ENCODE assay signal across 12 cellular contexts in genomic region chr10:96991313-96991841, GRCh38.
DNase-seq lines count a peak whose midpoint lies in the region; ATAC-seq and TF ChIP-seq lines count a peak whose summit lies in the region.
"Had no signal": no experiment of that assay in that cellular context is flagged by ENCODE, and none has a peak within 500 bp of the region (broad histone marks: within the 10 kb centered on the region; RNA-seq: fewer than 3 reads in every experiment).

No MANE protein-coding gene starts in this region.

- H3K4me1 ChIP-seq in smooth muscle cell (ENCODE audit: low read depth) = no peaks in the 10 kb centered on the region

- no peaks in the 10 kb centered on the region for H3K9me3 Mint-ChIP-seq in activated naive CD4-positive, alpha-beta T cell treated with anti-CD3 and anti-CD28 coated beads, Interleukin-2, amount 50 U/mL, for 72 hours
- H3K9me3 Mint-ChIP-seq in chondrocyte (ENCODE audit: low read depth) = no peaks in the 10 kb centered on the region
- H3K9me3 Mint-ChIP-seq: neural progenitor cell had no signal

- H3K4me2 ChIP-seq in smooth muscle cell = peak overlapping the region; percentile 61
- H3K4me2 ChIP-seq: neural progenitor cell had no signal

- no peaks in the 10 kb centered on the region for H3K79me2 ChIP-seq in smooth muscle cell (ENCODE audit: low read depth)

- H3K9me3 ChIP-seq in smooth muscle cell (replicated peaks; ENCODE audit: low read depth) = no peaks in the 10 kb centered on the region

- no peaks in the 10 kb centered on the region for H3K36me3 Mint-ChIP-seq in activated naive CD4-positive, alpha-beta T cell treated with anti-CD3 and anti-CD28 coated beads, Interleukin-2, amount 50 U/mL, for 72 hours
- no peaks in the 10 kb centered on the region for H3K36me3 Mint-ChIP-seq in chondrocyte (ENCODE audit: low read depth)

- H3K4me1 Mint-ChIP-seq in chondrocyte (ENCODE audit: low read depth) = peaks cover 31% of the 10 kb centered on the region

- DNase-seq in activated naive CD4-positive, alpha-beta T cell treated with anti-CD3 and anti-CD28 coated beads, Interleukin-2, amount 50 U/mL, for 72 hours (ENCODE audit: low spot score in 2 of 2) = no peak
- no peak for DNase-seq in activated naive CD4-positive, alpha-beta T cell treated with anti-CD3 and anti-CD28 coated beads, Interleukin-2, amount 50 U/mL, for 16 hours
- DNase-seq in chondrocyte (ENCODE audit: low spot score) (no peak), smooth muscle cell (lab: John Stamatoyannopoulos, UW; ENCODE audit: unreplicated experiment) (no peak), 8988T (no peak), coronary artery (ENCODE audit: low spot score) (no peak)
- DNase-seq: activated naive CD4-positive, alpha-beta T cell; NCI-H2029 treated with DMSO at 0.1 percent for 48 hours had no signal

- no peak overlapping the region for H3K4me3 ChIP-seq in smooth muscle cell
- H3K4me3 ChIP-seq in coronary artery = no peak overlapping the region
- H3K4me3 ChIP-seq: neural progenitor cell had no signal

- no peaks in the 10 kb centered on the region for H3K36me3 ChIP-seq in smooth muscle cell (ENCODE audit: low read depth)
- H3K36me3 ChIP-seq: neural progenitor cell had no signal

- no peaks in the 10 kb centered on the region for H3K27me3 ChIP-seq in smooth muscle cell (ENCODE audit: low read depth)
- H3K27me3 ChIP-seq: neural progenitor cell had no signal

- TF ChIP-seq CTCF in chondrocyte (IDR thresholded peaks at IDR 0.05) (no peak), smooth muscle cell (IDR thresholded peaks at IDR 0.05; ENCODE audit: borderline replicate concordance, insufficient read depth, poor library complexity, severe bottlenecking) (no peak), coronary artery (IDR thresholded peaks at IDR 0.05) (no peak)

- no peaks in the 10 kb centered on the region for H4K20me1 ChIP-seq in smooth muscle cell (ENCODE audit: low read depth)

- peak overlapping the region; percentile 50 for H3K4me3 Mint-ChIP-seq in chondrocyte (ENCODE audit: unreplicated experiment)
- H3K4me3 Mint-ChIP-seq: B cell, neural progenitor cell had no signal

- peak; percentile 26 to 84 for ATAC-seq in activated naive CD4-positive, alpha-beta T cell treated with anti-CD3 and anti-CD28 coated beads, Interleukin-2, amount 50 U/mL, for 72 hours
- ATAC-seq in HG03045 (IDR thresholded peaks at IDR 0.05; ENCODE audit: unreplicated experiment) (peak; percentile 41), HG02759 (IDR thresholded peaks at IDR 0.05; ENCODE audit: unreplicated experiment) (no peak)

- peaks cover 5% of the 10 kb centered on the region for H3F3A ChIP-seq in smooth muscle cell (ENCODE audit: low read depth)

- WGBS in smooth muscle cell (ENCODE audit: low lambda C conversion rate) = 28% methylated on average over 7 of the region's 7 CpGs

- H3K27ac ChIP-seq in smooth muscle cell (ENCODE audit: low read depth) (peak overlapping the region; percentile 64), coronary artery (peak overlapping the region in 1 of 2 donors; percentile 48)
- H3K27ac ChIP-seq: neural progenitor cell had no signal

- no peaks in the 10 kb centered on the region for H3K27me3 Mint-ChIP-seq in chondrocyte (ENCODE audit: low read depth)
- H3K27me3 Mint-ChIP-seq: B cell had no signal

- no peak overlapping the region for H2AFZ ChIP-seq in smooth muscle cell (ENCODE audit: low read depth)
- H2AFZ ChIP-seq: neural progenitor cell had no signal

- no peak overlapping the region for H3K27ac Mint-ChIP-seq in activated naive CD4-positive, alpha-beta T cell treated with anti-CD3 and anti-CD28 coated beads, Interleukin-2, amount 50 U/mL, for 72 hours
- H3K27ac Mint-ChIP-seq in chondrocyte (ENCODE audit: unreplicated experiment) = peak overlapping the region; percentile 82
- H3K27ac Mint-ChIP-seq: B cell, neural progenitor cell had no signal

- H3K9ac ChIP-seq in smooth muscle cell (ENCODE audit: low read depth) = no peak overlapping the region
- H3K9ac ChIP-seq: neural progenitor cell had no signal
